Comparison of ENCODE assay signal across 8 cellular contexts in the genomic region with DNA sequence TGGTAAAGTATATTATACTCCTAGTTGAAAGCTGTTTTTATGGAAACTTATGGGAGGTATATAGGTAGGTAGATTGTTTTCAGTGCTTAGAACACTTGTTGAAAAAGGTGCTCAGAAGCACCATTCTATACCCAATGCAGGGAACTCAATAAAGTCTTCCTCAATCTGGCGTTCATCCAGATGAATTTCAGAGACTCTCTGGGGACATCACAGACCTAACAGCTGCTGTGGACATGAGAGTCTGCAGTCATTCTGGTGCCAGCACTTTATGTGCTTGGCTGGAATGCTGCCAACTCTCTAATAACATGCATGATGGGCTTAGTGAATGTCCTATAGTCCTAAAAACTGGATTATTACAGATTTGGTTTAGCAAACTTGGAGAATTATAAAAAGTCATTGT.
A peak's percentile ranks its signal among the peaks of the same experiment; 100 is the strongest.
DNase-seq lines count a peak whose midpoint lies in the region; ATAC-seq and TF ChIP-seq lines count a peak whose summit lies in the region.

No MANE protein-coding gene starts in this region.

- no peak for ATAC-seq in activated naive CD8-positive, alpha-beta T cell treated with anti-CD3 and anti-CD28 coated beads, Interleukin-2, amount 50 U/mL, for 24 hours
- ATAC-seq in GM19324 (IDR thresholded peaks at IDR 0.05; ENCODE audit: low FRiP score, unreplicated experiment) = no peak

- H3K27ac Mint-ChIP-seq in chondrocyte (ENCODE audit: unreplicated experiment) = peak overlapping the region; percentile 63
- H3K27ac Mint-ChIP-seq in activated naive CD8-positive, alpha-beta T cell treated with anti-CD3 and anti-CD28 coated beads, Interleukin-2, amount 50 U/mL, for 24 hours = no peak overlapping the region

- H3K4me3 Mint-ChIP-seq in chondrocyte (ENCODE audit: unreplicated experiment) = no peak overlapping the region
- H3K4me3 Mint-ChIP-seq in activated naive CD8-positive, alpha-beta T cell treated with anti-CD3 and anti-CD28 coated beads, Interleukin-2, amount 50 U/mL, for 24 hours = no peak overlapping the region

- H3K4me1 Mint-ChIP-seq in chondrocyte (ENCODE audit: low read depth) = peaks cover 22% of the 10 kb centered on the region
- no peaks in the 10 kb centered on the region for H3K4me1 Mint-ChIP-seq in activated naive CD8-positive, alpha-beta T cell treated with anti-CD3 and anti-CD28 coated beads, Interleukin-2, amount 50 U/mL, for 24 hours

- peaks cover 32% of the 10 kb centered on the region for H3K36me3 Mint-ChIP-seq in chondrocyte (ENCODE audit: low read depth)
- H3K36me3 Mint-ChIP-seq in activated naive CD8-positive, alpha-beta T cell treated with anti-CD3 and anti-CD28 coated beads, Interleukin-2, amount 50 U/mL, for 24 hours (ENCODE audit: low read depth) = no peaks in the 10 kb centered on the region

- H3K9me3 Mint-ChIP-seq in chondrocyte (ENCODE audit: low read depth) = no peaks in the 10 kb centered on the region
- H3K9me3 Mint-ChIP-seq in activated naive CD8-positive, alpha-beta T cell treated with anti-CD3 and anti-CD28 coated beads, Interleukin-2, amount 50 U/mL, for 24 hours = no peaks in the 10 kb centered on the region

- no peaks in the 10 kb centered on the region for H3K27me3 Mint-ChIP-seq in chondrocyte (ENCODE audit: low read depth)
- H3K27me3 Mint-ChIP-seq in activated naive CD8-positive, alpha-beta T cell treated with anti-CD3 and anti-CD28 coated beads, Interleukin-2, amount 50 U/mL, for 24 hours = no peaks in the 10 kb centered on the region

- no peak for TF ChIP-seq CTCF in chondrocyte (IDR thresholded peaks at IDR 0.05)

- peak; percentile 96 for DNase-seq in LHCN-M2 (ENCODE audit: low read depth)
- peak; percentile 41 for DNase-seq in NCI-H2227 treated with DMSO at 0.1 percent for 48 hours (lab: John Stamatoyannopoulos, UW)
- no peak for DNase-seq in chondrocyte (ENCODE audit: low spot score)
- peak; percentile 36 for DNase-seq in renal cortical epithelial cell (ENCODE audit: low read depth)
- no peak for DNase-seq in activated naive CD8-positive, alpha-beta T cell treated with anti-CD3 and anti-CD28 coated beads, Interleukin-2, amount 50 U/mL, for 24 hours
- no peak for DNase-seq in iPS-NIHi11 (ENCODE audit: low spot score)
- DNase-seq in hippocampal formation (lab: John Stamatoyannopoulos, UW) = no peak

Comparison
In these comparisons a context has a peak if more than half of its experiments do, and no peak if none do; other contexts are left out.
1. DNase-seq: peak in LHCN-M2 (single experiment), NCI-H2227 treated with DMSO at 0.1 percent for 48 hours (single experiment) and renal cortical epithelial cell (single experiment); none in chondrocyte (single experiment), activated naive CD8-positive, alpha-beta T cell treated with anti-CD3 and anti-CD28 coated beads, Interleukin-2, amount 50 U/mL, for 24 hours (single experiment), iPS-NIHi11 (single experiment) and hippocampal formation (0 of 2).